1 cellular context compared by ENCODE assay signal in the genomic region with DNA sequence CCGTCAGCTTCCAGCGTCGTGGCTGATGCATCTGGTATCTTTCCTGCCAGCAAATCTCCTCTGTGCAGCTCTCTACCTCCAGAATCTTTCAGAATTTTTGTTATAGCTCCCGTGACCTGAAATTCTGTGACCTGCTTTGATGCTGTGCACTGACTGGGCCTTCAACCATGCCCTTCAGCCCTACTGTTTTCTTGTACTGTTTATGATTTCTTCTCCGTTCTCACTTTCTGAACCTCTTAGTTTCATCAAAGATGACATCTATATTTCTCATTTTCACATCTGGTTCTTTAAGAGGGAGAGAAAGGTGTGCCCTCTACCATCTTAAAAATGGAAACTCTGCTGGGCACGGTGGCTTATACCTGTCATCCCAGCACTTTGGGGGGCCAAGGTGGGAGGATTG.
TF ChIP-seq lines count a peak whose summit lies in the region.

No MANE protein-coding gene starts in this region.

TF ChIP-seq in WTC11, 78 proteins besides CTCF, POLR2A, EP300 and RAD21 (continued from another document):
- TF ChIP-seq, protein P1, sequence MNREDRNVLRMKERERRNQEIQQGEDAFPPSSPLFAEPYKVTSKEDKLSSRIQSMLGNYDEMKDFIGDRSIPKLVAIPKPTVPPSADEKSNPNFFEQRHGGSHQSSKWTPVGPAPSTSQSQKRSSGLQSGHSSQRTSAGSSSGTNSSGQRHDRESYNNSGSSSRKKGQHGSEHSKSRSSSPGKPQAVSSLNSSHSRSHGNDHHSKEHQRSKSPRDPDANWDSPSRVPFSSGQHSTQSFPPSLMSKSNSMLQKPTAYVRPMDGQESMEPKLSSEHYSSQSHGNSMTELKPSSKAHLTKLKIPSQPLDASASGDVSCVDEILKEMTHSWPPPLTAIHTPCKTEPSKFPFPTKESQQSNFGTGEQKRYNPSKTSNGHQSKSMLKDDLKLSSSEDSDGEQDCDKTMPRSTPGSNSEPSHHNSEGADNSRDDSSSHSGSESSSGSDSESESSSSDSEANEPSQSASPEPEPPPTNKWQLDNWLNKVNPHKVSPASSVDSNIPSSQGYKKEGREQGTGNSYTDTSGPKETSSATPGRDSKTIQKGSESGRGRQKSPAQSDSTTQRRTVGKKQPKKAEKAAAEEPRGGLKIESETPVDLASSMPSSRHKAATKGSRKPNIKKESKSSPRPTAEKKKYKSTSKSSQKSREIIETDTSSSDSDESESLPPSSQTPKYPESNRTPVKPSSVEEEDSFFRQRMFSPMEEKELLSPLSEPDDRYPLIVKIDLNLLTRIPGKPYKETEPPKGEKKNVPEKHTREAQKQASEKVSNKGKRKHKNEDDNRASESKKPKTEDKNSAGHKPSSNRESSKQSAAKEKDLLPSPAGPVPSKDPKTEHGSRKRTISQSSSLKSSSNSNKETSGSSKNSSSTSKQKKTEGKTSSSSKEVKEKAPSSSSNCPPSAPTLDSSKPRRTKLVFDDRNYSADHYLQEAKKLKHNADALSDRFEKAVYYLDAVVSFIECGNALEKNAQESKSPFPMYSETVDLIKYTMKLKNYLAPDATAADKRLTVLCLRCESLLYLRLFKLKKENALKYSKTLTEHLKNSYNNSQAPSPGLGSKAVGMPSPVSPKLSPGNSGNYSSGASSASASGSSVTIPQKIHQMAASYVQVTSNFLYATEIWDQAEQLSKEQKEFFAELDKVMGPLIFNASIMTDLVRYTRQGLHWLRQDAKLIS (CRISPR knock-in tag; IDR thresholded peaks at IDR 0.05; ENCODE audit: borderline replicate concordance) = no peak
- TF ChIP-seq ZNF532 (CRISPR knock-in tag; IDR thresholded peaks at IDR 0.05; ENCODE audit: borderline replicate concordance) (no peak), ZNF396 (CRISPR knock-in tag; IDR thresholded peaks at IDR 0.05; ENCODE audit: borderline replicate concordance) (no peak), NFE2L1 (CRISPR knock-in tag; IDR thresholded peaks at IDR 0.05) (no peak), OVOL2 (CRISPR knock-in tag; IDR thresholded peaks at IDR 0.05; ENCODE audit: borderline replicate concordance) (no peak), ATF1 (CRISPR knock-in tag; IDR thresholded peaks at IDR 0.05) (no peak), IRF1 (CRISPR knock-in tag; IDR thresholded peaks at IDR 0.05) (no peak)
- TF ChIP-seq, protein P2, sequence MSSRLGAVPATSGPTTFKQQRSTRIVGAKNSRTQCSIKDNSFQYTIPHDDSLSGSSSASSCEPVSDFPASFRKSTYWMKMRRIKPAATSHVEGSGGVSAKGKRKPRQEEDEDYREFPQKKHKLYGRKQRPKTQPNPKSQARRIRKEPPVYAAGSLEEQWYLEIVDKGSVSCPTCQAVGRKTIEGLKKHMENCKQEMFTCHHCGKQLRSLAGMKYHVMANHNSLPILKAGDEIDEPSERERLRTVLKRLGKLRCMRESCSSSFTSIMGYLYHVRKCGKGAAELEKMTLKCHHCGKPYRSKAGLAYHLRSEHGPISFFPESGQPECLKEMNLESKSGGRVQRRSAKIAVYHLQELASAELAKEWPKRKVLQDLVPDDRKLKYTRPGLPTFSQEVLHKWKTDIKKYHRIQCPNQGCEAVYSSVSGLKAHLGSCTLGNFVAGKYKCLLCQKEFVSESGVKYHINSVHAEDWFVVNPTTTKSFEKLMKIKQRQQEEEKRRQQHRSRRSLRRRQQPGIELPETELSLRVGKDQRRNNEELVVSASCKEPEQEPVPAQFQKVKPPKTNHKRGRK (CRISPR knock-in tag; IDR thresholded peaks at IDR 0.05; ENCODE audit: borderline replicate concordance) = no peak
- TF ChIP-seq, protein P3, sequence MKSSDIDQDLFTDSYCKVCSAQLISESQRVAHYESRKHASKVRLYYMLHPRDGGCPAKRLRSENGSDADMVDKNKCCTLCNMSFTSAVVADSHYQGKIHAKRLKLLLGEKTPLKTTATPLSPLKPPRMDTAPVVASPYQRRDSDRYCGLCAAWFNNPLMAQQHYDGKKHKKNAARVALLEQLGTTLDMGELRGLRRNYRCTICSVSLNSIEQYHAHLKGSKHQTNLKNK (CRISPR knock-in tag; IDR thresholded peaks at IDR 0.05) = no peak
- TF ChIP-seq, protein P4, sequence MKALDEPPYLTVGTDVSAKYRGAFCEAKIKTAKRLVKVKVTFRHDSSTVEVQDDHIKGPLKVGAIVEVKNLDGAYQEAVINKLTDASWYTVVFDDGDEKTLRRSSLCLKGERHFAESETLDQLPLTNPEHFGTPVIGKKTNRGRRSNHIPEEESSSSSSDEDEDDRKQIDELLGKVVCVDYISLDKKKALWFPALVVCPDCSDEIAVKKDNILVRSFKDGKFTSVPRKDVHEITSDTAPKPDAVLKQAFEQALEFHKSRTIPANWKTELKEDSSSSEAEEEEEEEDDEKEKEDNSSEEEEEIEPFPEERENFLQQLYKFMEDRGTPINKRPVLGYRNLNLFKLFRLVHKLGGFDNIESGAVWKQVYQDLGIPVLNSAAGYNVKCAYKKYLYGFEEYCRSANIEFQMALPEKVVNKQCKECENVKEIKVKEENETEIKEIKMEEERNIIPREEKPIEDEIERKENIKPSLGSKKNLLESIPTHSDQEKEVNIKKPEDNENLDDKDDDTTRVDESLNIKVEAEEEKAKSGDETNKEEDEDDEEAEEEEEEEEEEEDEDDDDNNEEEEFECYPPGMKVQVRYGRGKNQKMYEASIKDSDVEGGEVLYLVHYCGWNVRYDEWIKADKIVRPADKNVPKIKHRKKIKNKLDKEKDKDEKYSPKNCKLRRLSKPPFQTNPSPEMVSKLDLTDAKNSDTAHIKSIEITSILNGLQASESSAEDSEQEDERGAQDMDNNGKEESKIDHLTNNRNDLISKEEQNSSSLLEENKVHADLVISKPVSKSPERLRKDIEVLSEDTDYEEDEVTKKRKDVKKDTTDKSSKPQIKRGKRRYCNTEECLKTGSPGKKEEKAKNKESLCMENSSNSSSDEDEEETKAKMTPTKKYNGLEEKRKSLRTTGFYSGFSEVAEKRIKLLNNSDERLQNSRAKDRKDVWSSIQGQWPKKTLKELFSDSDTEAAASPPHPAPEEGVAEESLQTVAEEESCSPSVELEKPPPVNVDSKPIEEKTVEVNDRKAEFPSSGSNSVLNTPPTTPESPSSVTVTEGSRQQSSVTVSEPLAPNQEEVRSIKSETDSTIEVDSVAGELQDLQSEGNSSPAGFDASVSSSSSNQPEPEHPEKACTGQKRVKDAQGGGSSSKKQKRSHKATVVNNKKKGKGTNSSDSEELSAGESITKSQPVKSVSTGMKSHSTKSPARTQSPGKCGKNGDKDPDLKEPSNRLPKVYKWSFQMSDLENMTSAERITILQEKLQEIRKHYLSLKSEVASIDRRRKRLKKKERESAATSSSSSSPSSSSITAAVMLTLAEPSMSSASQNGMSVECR (CRISPR knock-in tag; IDR thresholded peaks at IDR 0.05; ENCODE audit: borderline replicate concordance) = no peak
